8 cellular contexts compared by ENCODE assay signal in the genomic region with DNA sequence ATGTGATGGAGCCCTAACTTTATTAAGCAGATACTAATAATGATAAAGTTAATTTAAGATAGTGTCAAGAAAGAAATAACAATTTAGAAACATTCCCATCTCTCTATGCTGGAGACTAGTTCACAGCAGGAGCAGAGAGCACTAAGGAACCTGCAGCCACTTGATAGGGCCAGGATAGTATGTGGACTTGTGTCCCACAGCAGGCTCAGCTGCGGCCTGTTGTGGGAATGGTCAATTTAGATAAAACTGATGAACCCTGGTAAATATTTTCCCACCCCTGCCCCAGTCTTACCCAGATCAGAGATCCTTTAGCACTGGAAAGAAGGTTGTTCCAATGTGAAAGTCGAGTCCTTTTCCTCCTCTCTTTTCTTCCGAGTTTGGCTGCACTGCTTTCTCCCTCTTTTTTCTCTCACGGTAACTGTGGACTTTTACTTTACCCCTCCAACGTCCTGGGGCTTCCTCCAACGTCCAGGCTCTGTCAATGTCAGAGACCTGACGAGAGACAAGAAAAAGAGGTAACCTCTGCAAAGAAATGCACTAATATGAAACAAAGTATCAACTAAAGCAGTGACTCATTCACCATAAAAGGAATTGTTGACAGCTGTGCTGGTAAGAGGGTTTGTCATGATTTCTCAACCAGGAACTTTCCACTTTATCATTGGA. TPM values are rescaled to one million over a fixed set of nuclear protein-coding genes. Genes with fewer than 3 reads are reported as not detected.
DNase-seq lines count a peak whose midpoint lies in the region; ATAC-seq and TF ChIP-seq lines count a peak whose summit lies in the region.

TSS of gene GBP2 (minus strand) at position 544 of the 663 bp plus-strand sequence. CDS start 4,148 bp downstream, outside the sequence.

- no peaks in the 10 kb centered on the region for H3K27me3 Mint-ChIP-seq in IgD-negative memory B cell

- TF ChIP-seq CTCF in GM10266 (IDR thresholded peaks at IDR 0.05; ENCODE audit: control insufficient read depth, insufficient read depth, low read depth, missing control alignments) (no peak), parathyroid adenoma (IDR thresholded peaks at IDR 0.05) (no peak)

- peak within 1 kb of the TSS; percentile 82 to 95 (median 92) for H3K4me3 Mint-ChIP-seq in IgD-negative memory B cell

- H2AFZ ChIP-seq in parathyroid adenoma, result peak within 1 kb of the TSS; percentile 47

- H3K9ac ChIP-seq in parathyroid adenoma, result no peak within 1 kb of the TSS

- peak within 1 kb of the TSS; percentile 65 for H3K4me3 ChIP-seq in parathyroid adenoma (ENCODE audit: low read depth, low read length)

- peaks cover 3% of the 10 kb centered on the region for H3K36me3 Mint-ChIP-seq in IgD-negative memory B cell

- no peaks in the 10 kb centered on the region for H3K9me3 Mint-ChIP-seq in IgD-negative memory B cell

- no peaks in the 10 kb centered on the region for H3K36me3 ChIP-seq in parathyroid adenoma (ENCODE audit: control insufficient read depth, insufficient read depth, low read length)

- H3K4me1 ChIP-seq in parathyroid adenoma, result peaks cover 12% of the 10 kb centered on the region

- H3K4me2 ChIP-seq in parathyroid adenoma (ENCODE audit: low read length), result peak within 1 kb of the TSS; percentile 72

- peaks cover 33 to 49% (median 44%) of the 10 kb centered on the region in 3 donors for H3K4me1 Mint-ChIP-seq in IgD-negative memory B cell

- no peaks in the 10 kb centered on the region for H3K9me3 ChIP-seq in parathyroid adenoma (ENCODE audit: control insufficient read depth, low read length)

- H3K27me3 ChIP-seq in parathyroid adenoma (ENCODE audit: control insufficient read depth, insufficient read depth, low read length), result no peaks in the 10 kb centered on the region

- peak within 1 kb of the TSS; percentile 81 for H3K27ac ChIP-seq in parathyroid adenoma

- H3K27ac Mint-ChIP-seq in IgD-negative memory B cell, result peak within 1 kb of the TSS; percentile 73 to 95 (median 90)

- ATAC-seq in GM21723 (IDR thresholded peaks at IDR 0.05; ENCODE audit: unreplicated experiment), result peak; percentile 82

- DNase-seq in GM10266 (ENCODE audit: extremely low spot score) (peak; percentile 79), fibroblast of the conjunctiva (ENCODE audit: low read depth) (peak; percentile 74), OCI-M2 (lab: John Stamatoyannopoulos, UW; ENCODE audit: unreplicated experiment) (no peak), D341Med (ENCODE audit: low spot score) (no peak)
- peak; percentile 43 for DNase-seq in activated T-cell treated with anti-CD3 and anti-CD28 coated beads, Interleukin-2, amount 50 U/mL, for 1 hour

- H3K79me2 ChIP-seq in parathyroid adenoma, result no peaks in the 10 kb centered on the region

RNA-seq across cellular contexts. Expression of gene GBP2, which starts in this region (rescaled TPM):
- polyA plus RNA-seq in IgD-negative memory B cell, result 9.4 TPM

Comparison
In these comparisons a context has a peak if more than half of its experiments do, and no peak if none do; other contexts are left out.
1. DNase-seq: peak in GM10266 (single experiment), activated T-cell treated with anti-CD3 and anti-CD28 coated beads, Interleukin-2, amount 50 U/mL, for 1 hour (single experiment) and fibroblast of the conjunctiva (single experiment); none in OCI-M2 (single experiment) and D341Med (single experiment).